ENCODE assay signal across 11 cellular contexts in genomic region chr3:4742359-4742758, GRCh38.
DNase-seq lines count a peak whose midpoint lies in the region; ATAC-seq and TF ChIP-seq lines count a peak whose summit lies in the region.
"Had no signal": no experiment of that assay in that cellular context is flagged by ENCODE, and none has a peak within 500 bp of the region (broad histone marks: within the 10 kb centered on the region; RNA-seq: fewer than 3 reads in every experiment).

No MANE protein-coding gene starts in this region.

- TF ChIP-seq CTCF in RWPE2 (IDR thresholded peaks at IDR 0.05; ENCODE audit: poor library complexity, severe bottlenecking) = no peak
- no peak for TF ChIP-seq CTCF in gastroesophageal sphincter (IDR thresholded peaks at IDR 0.05)
- no peak for TF ChIP-seq CTCF in nephron progenitor cell (IDR thresholded peaks at IDR 0.05)
- no peak for TF ChIP-seq CTCF in hepatocyte (IDR thresholded peaks at IDR 0.05; ENCODE audit: poor library complexity)

- H3K36me3 ChIP-seq in CD8-positive, alpha-beta memory T cell (ENCODE audit: insufficient read depth, low read length) = no peaks in the 10 kb centered on the region
- H3K36me3 ChIP-seq in RWPE2 (ENCODE audit: low read depth) = no peaks in the 10 kb centered on the region
- peaks cover 0 to 45% of the 10 kb centered on the region in 2 donors for H3K36me3 ChIP-seq in gastroesophageal sphincter
- H3K36me3 ChIP-seq in skeletal muscle satellite cell (ENCODE audit: insufficient read depth, low read length) = no peaks in the 10 kb centered on the region
- no peaks in the 10 kb centered on the region for H3K36me3 ChIP-seq in hepatocyte (replicated peaks; ENCODE audit: insufficient read depth, low read depth)

- ATAC-seq in RWPE2 (ENCODE audit: low read depth) (no peak), gastroesophageal sphincter (no peak), HG03520 (IDR thresholded peaks at IDR 0.05; ENCODE audit: unreplicated experiment) (no peak)
- no peak for ATAC-seq in activated CD4-positive, CD25-positive, alpha-beta regulatory T cell treated with anti-CD3 and anti-CD28 coated beads, Interleukin-2, amount 50 U/mL, for 24 hours

- no peaks in the 10 kb centered on the region for H3K9me2 ChIP-seq in hepatocyte (replicated peaks; ENCODE audit: insufficient read depth)

- WGBS in gastroesophageal sphincter (ENCODE audit: low coverage in 1 of 2), 2 donors = 83 to 92% methylated on average over 4 to 5 of the region's 5 CpGs
- 95% methylated on average over 5 of the region's 5 CpGs for WGBS in hepatocyte (ENCODE audit: low lambda C conversion rate, missing lambda C conversion rate)

- CTCF ChIA-PET in CD8-positive, alpha-beta memory T cell (lab: Charles Lee) = interaction anchor here (1.0 kb wide), 1 partner anchor 238 kb away, joined by 4 read pairs; no protein-coding TSS in a partner anchor

- no peaks in the 10 kb centered on the region for H3K27me3 ChIP-seq in CD8-positive, alpha-beta memory T cell (ENCODE audit: insufficient read depth, low read length, poor library complexity, severe bottlenecking)
- no peaks in the 10 kb centered on the region for H3K27me3 ChIP-seq in RWPE2 (ENCODE audit: insufficient read depth, poor library complexity, severe bottlenecking)
- H3K27me3 ChIP-seq in gastroesophageal sphincter = no peaks in the 10 kb centered on the region
- no peaks in the 10 kb centered on the region for H3K27me3 ChIP-seq in skeletal muscle satellite cell (ENCODE audit: control insufficient read depth, insufficient read depth, low read length)
- no peaks in the 10 kb centered on the region for H3K27me3 ChIP-seq in hepatocyte

- peaks cover 45 to 48% (median 45%) of the 10 kb centered on the region in 3 donors for H3K4me1 Mint-ChIP-seq in CD8-positive, alpha-beta memory T cell
- H3K4me1 Mint-ChIP-seq in nephron progenitor cell = peaks cover 54% of the 10 kb centered on the region

- no peak overlapping the region for H3K4me3 ChIP-seq in CD8-positive, alpha-beta memory T cell (ENCODE audit: low read length)
- H3K4me3 ChIP-seq in RWPE2 (ENCODE audit: severe bottlenecking) = no peak overlapping the region
- no peak overlapping the region for H3K4me3 ChIP-seq in gastroesophageal sphincter
- no peak overlapping the region for H3K4me3 ChIP-seq in skeletal muscle satellite cell (ENCODE audit: low read length)
- no peak overlapping the region for H3K4me3 ChIP-seq in hepatocyte

- no peaks in the 10 kb centered on the region for H3K9me3 ChIP-seq in CD8-positive, alpha-beta memory T cell (ENCODE audit: low read length)
- H3K9me3 ChIP-seq in RWPE2 (ENCODE audit: severe bottlenecking) (no peaks in the 10 kb centered on the region), gastroesophageal sphincter (no peaks in the 10 kb centered on the region), skeletal muscle satellite cell (replicated peaks; ENCODE audit: low read length) (no peaks in the 10 kb centered on the region), hepatocyte (ENCODE audit: low read depth) (no peaks in the 10 kb centered on the region)

- TF ChIP-seq EP300 in gastroesophageal sphincter (IDR thresholded peaks at IDR 0.05) = no peak

- no peak overlapping the region for H2AFZ ChIP-seq in hepatocyte

- H3K27ac ChIP-seq in CD8-positive, alpha-beta memory T cell (ENCODE audit: low read depth, low read length) = peak overlapping the region; percentile 77
- H3K27ac ChIP-seq in RWPE2 (ENCODE audit: poor library complexity, severe bottlenecking) (peak overlapping the region; percentile 82), gastroesophageal sphincter (peak overlapping the region; percentile 77 to 92 (median 88)), hepatocyte (no peak overlapping the region)

- no peaks in the 10 kb centered on the region for H3K27me3 Mint-ChIP-seq in CD8-positive, alpha-beta memory T cell
- H3K27me3 Mint-ChIP-seq in nephron progenitor cell (ENCODE audit: low read depth, poor library complexity) = no peaks in the 10 kb centered on the region

- no peaks in the 10 kb centered on the region for H4K20me1 ChIP-seq in hepatocyte (ENCODE audit: insufficient read depth, poor library complexity, severe bottlenecking)

- H3K9me3 Mint-ChIP-seq in CD8-positive, alpha-beta memory T cell = peaks cover 0 to 2% (median 2%) of the 10 kb centered on the region in 5 donors
- H3K9me3 Mint-ChIP-seq in nephron progenitor cell = no peaks in the 10 kb centered on the region

- H3K27ac Mint-ChIP-seq in CD8-positive, alpha-beta memory T cell = peak overlapping the region in 1 of 8 donors; percentile 36
- no peak overlapping the region for H3K27ac Mint-ChIP-seq in nephron progenitor cell

- no peaks in the 10 kb centered on the region for H3K79me2 ChIP-seq in hepatocyte

- POLR2A ChIA-PET in CD8-positive, alpha-beta memory T cell (lab: Charles Lee) = no interaction called here

- H3K4me3 Mint-ChIP-seq in CD8-positive, alpha-beta memory T cell = no peak overlapping the region
- no peak overlapping the region for H3K4me3 Mint-ChIP-seq in nephron progenitor cell

- H3K9ac ChIP-seq in skeletal muscle satellite cell (ENCODE audit: low read depth, low read length) = peak overlapping the region; percentile 7

- no peak for DNase-seq in CD8-positive, alpha-beta memory T cell
- DNase-seq in RWPE2 (ENCODE audit: low spot score) (no peak), nephron progenitor cell (no peak), hepatocyte (ENCODE audit: low spot score) (no peak)
- DNase-seq: cortex of kidney, NCI-H1105 treated with DMSO at 0.1 percent for 48 hours, NCI-H526 treated with DMSO at 0.1 percent for 48 hours had no signal

- peaks cover 18 to 56% (median 23%) of the 10 kb centered on the region in 3 donors for H3K36me3 Mint-ChIP-seq in CD8-positive, alpha-beta memory T cell
- peaks cover 87% of the 10 kb centered on the region for H3K36me3 Mint-ChIP-seq in nephron progenitor cell (ENCODE audit: low read depth)

- H3K4me2 ChIP-seq in skeletal muscle satellite cell (ENCODE audit: low read length) = no peak overlapping the region
- no peak overlapping the region for H3K4me2 ChIP-seq in hepatocyte

- H3K4me1 ChIP-seq in CD8-positive, alpha-beta memory T cell (ENCODE audit: insufficient read depth, low read length) = peaks cover 45% of the 10 kb centered on the region
- H3K4me1 ChIP-seq in RWPE2 (ENCODE audit: insufficient read depth, poor library complexity, severe bottlenecking) (peaks cover 29% of the 10 kb centered on the region), gastroesophageal sphincter (peaks cover 13 to 64% (median 25%) of the 10 kb centered on the region in 3 donors), skeletal muscle satellite cell (ENCODE audit: control insufficient read depth, insufficient read depth, low read length) (peaks cover 37% of the 10 kb centered on the region), hepatocyte (ENCODE audit: insufficient read depth) (no peaks in the 10 kb centered on the region)

- TF ChIP-seq POLR2A in gastroesophageal sphincter (IDR thresholded peaks at IDR 0.05) = no peak
